Comparison of ENCODE assay signal across 11 cellular contexts in genomic region chr14:41830679-41831078, GRCh38.
DNase-seq lines count a peak whose midpoint lies in the region; ATAC-seq and TF ChIP-seq lines count a peak whose summit lies in the region.
"Had no signal": no experiment of that assay in that cellular context is flagged by ENCODE, and none has a peak within 500 bp of the region (broad histone marks: within the 10 kb centered on the region; RNA-seq: fewer than 3 reads in every experiment).

No MANE protein-coding gene starts in this region.

- no peaks in the 10 kb centered on the region for H3K79me2 ChIP-seq in hepatocyte

- CTCF ChIA-PET in IMR-90 (lab: Yijun Ruan, JAX), result no interaction called here

- peak; percentile 90 for ATAC-seq in IMR-90 (ENCODE audit: low read depth)
- ATAC-seq in HG02678 (IDR thresholded peaks at IDR 0.05; ENCODE audit: unreplicated experiment), result no peak
- ATAC-seq in left lobe of liver, result no peak
- ATAC-seq: stimulated activated naive CD8-positive, alpha-beta T cell treated with anti-CD3 and anti-CD28 coated beads, Interleukin-15, amount 100 ng/mL, for 72 hours had no signal

- TF ChIP-seq CTCF in AG09319 (IDR thresholded peaks at IDR 0.05; ENCODE audit: low read depth, low read length) (no peak), IMR-90 (conservative IDR thresholded peaks at IDR 0.05; ENCODE audit: low read depth, low read length) (no peak), adrenal gland (IDR thresholded peaks at IDR 0.05) (no peak), hepatocyte (IDR thresholded peaks at IDR 0.05; ENCODE audit: poor library complexity) (no peak), WERI-Rb-1 (IDR thresholded peaks at IDR 0.05; ENCODE audit: low read depth, low read length) (no peak), testis (IDR thresholded peaks at IDR 0.05) (no peak)

- H4K20me1 ChIP-seq in IMR-90 (ENCODE audit: insufficient read depth, low read length) (no peaks in the 10 kb centered on the region; the same call in 1 of the 2 replicates), hepatocyte (ENCODE audit: insufficient read depth, poor library complexity, severe bottlenecking) (no peaks in the 10 kb centered on the region)

- DNase-seq in AG09319 (ENCODE audit: extremely low read depth, low read depth) (peak; percentile 3), IMR-90 (peak; percentile 86), adrenal gland (peak in 5 of 7 donors; percentile 28 to 40 (median 35)), hepatocyte (ENCODE audit: low spot score) (peak; percentile 22), WERI-Rb-1 (no peak), testis (no peak), left lobe of liver (ENCODE audit: low spot score) (no peak)
- DNase-seq: effector CD8-positive, alpha-beta T cell; stimulated activated naive CD8-positive, alpha-beta T cell treated with anti-CD3 and anti-CD28 coated beads, Interleukin-15, amount 100 ng/mL, for 72 hours had no signal

- peak overlapping the region; percentile 32; the same call in 1 of the 3 replicates for H2BK15ac ChIP-seq in IMR-90 (ENCODE audit: low read depth, low read length)

- H3K4ac ChIP-seq in IMR-90 (ENCODE audit: low read depth, low read length), result no peak overlapping the region

- no peak overlapping the region for H4K91ac ChIP-seq in IMR-90 (ENCODE audit: insufficient read depth, low read depth, low read length)

- peak overlapping the region; percentile 0; the same call in 1 of the 2 replicates for H3K4me2 ChIP-seq in IMR-90 (ENCODE audit: low read depth, low read length)
- no peak overlapping the region for H3K4me2 ChIP-seq in hepatocyte
- H3K4me2 ChIP-seq: KMS-11 had no signal

- no peaks in the 10 kb centered on the region for H3K9me1 ChIP-seq in IMR-90 (ENCODE audit: insufficient read depth, low read length)

- H2BK20ac ChIP-seq in IMR-90 (ENCODE audit: low read depth, low read length), result no peak overlapping the region

- H3K36me3 ChIP-seq in IMR-90 (ENCODE audit: control insufficient read depth, insufficient read depth, low read length) (no peaks in the 10 kb centered on the region), adrenal gland (replicated peaks in 1 of 2) (no peaks in the 10 kb centered on the region), hepatocyte (replicated peaks; ENCODE audit: insufficient read depth, low read depth) (no peaks in the 10 kb centered on the region), WERI-Rb-1 (no peaks in the 10 kb centered on the region), testis (ENCODE audit: low read depth, missing control alignments) (no peaks in the 10 kb centered on the region)

- H3K79me1 ChIP-seq in IMR-90 (ENCODE audit: low read depth in 1 of 2, low read length in 2 of 2), result no peaks in the 10 kb centered on the region

- H2AFZ ChIP-seq in IMR-90 (replicated peaks; ENCODE audit: low read length, poor library complexity) (no peak overlapping the region), hepatocyte (no peak overlapping the region)

- no peak overlapping the region; the same call in 1 of the 2 replicates for H2AK5ac ChIP-seq in IMR-90 (ENCODE audit: low read depth, low read length)

- no peak overlapping the region for H3K14ac ChIP-seq in IMR-90 (replicated peaks; ENCODE audit: low read depth, low read length)

- no peak overlapping the region for H4K8ac ChIP-seq in IMR-90 (ENCODE audit: low read depth in 2 of 2, low read length in 2 of 2)

- H3K9me2 ChIP-seq in hepatocyte (replicated peaks; ENCODE audit: insufficient read depth), result no peaks in the 10 kb centered on the region

- no peak overlapping the region for H2BK5ac ChIP-seq in IMR-90 (ENCODE audit: low read depth, low read length, poor library complexity, severe bottlenecking)

- POLR2A ChIA-PET in IMR-90 (lab: Charles Lee; ENCODE audit: unreplicated experiment), result no interaction called here

- H3K27me3 ChIP-seq in IMR-90 (ENCODE audit: control insufficient read depth, insufficient read depth, low read length) (no peaks in the 10 kb centered on the region), adrenal gland (no peaks in the 10 kb centered on the region), hepatocyte (no peaks in the 10 kb centered on the region), WERI-Rb-1 (ENCODE audit: insufficient read depth, low read depth, severe bottlenecking) (peaks cover 11% of the 10 kb centered on the region), testis (no peaks in the 10 kb centered on the region)

- no peak overlapping the region; the same call in 1 of the 2 replicates for H3K18ac ChIP-seq in IMR-90 (ENCODE audit: low read depth, low read length)

- no TSS peak for BruUV-seq in IMR-90 (replicated peaks; lab: Mats Ljungman, UMichigan)

- intact Hi-C loops in IMR-90 (cut with micrococcal nuclease) (no loop called here), adrenal gland (cut with DNase I) (no loop called here), testis (cut with DNase I; ENCODE audit: low total_unique reads) (no loop called here)

- H3K9me3 ChIP-seq in IMR-90 (ENCODE audit: control insufficient read depth, insufficient read depth, low read length) (no peaks in the 10 kb centered on the region), adrenal gland (replicated peaks in 1 of 3) (no peaks in the 10 kb centered on the region), hepatocyte (ENCODE audit: low read depth) (no peaks in the 10 kb centered on the region), WERI-Rb-1 (ENCODE audit: severe bottlenecking) (no peaks in the 10 kb centered on the region), testis (no peaks in the 10 kb centered on the region)

- in situ Hi-C loops in IMR-90 (cut with MboI; ENCODE audit: low sequenced_read_pairs), result no loop called here

- no peak overlapping the region for H3K23ac ChIP-seq in IMR-90 (ENCODE audit: low read depth, low read length)

- no CpG with 5 or more reads among the region's 1 CpG for WGBS in IMR-90 (ENCODE audit: extremely low coverage in 2 of 2, insufficient read length in 1 of 2), 2 experiments
- 32 to 55% (median 45%) methylated on average over 1 of the region's 1 CpG for WGBS in adrenal gland, 4 donors
- 48% methylated on average over 1 of the region's 1 CpG for WGBS in hepatocyte (ENCODE audit: low lambda C conversion rate, missing lambda C conversion rate)
- 61 to 80% methylated on average over 1 of the region's 1 CpG for WGBS in testis, 2 donors

- TF ChIP-seq POLR2A in IMR-90 (IDR thresholded peaks at IDR 0.05; ENCODE audit: low read depth, low read length) (no peak), adrenal gland (IDR thresholded peaks at IDR 0.05) (no peak), testis (IDR thresholded peaks at IDR 0.05) (no peak)

- dilution Hi-C loops in IMR-90 (cut with HindIII; ENCODE audit: low sequenced_read_pairs, unreplicated experiment), result no loop called here

- no peak overlapping the region for H3K9ac ChIP-seq in IMR-90 (ENCODE audit: low read depth, low read length)
- H3K9ac ChIP-seq: KMS-11 had no signal

- H3K27ac ChIP-seq in IMR-90 (ENCODE audit: insufficient read depth, low read length) (peak overlapping the region; percentile 84; the same call in 1 of the 2 replicates), adrenal gland (no peak overlapping the region), hepatocyte (peak overlapping the region; percentile 16), WERI-Rb-1 (no peak overlapping the region), testis (no peak overlapping the region)
- H3K27ac ChIP-seq: KMS-11 had no signal

- no peak overlapping the region for H4K5ac ChIP-seq in IMR-90 (ENCODE audit: low read depth, low read length)

- no peak overlapping the region for H3K56ac ChIP-seq in IMR-90 (ENCODE audit: extremely low read depth, insufficient read depth, low read length)

- H3K4me3 ChIP-seq in IMR-90 (ENCODE audit: insufficient read depth, low read depth, low read length), result no peak overlapping the region
- H3K4me3 ChIP-seq in adrenal gland, result no peak overlapping the region
- H3K4me3 ChIP-seq in hepatocyte, result no peak overlapping the region
- H3K4me3 ChIP-seq in WERI-Rb-1 (ENCODE audit: low read depth, low read length), result no peak overlapping the region
- no peak overlapping the region for H3K4me3 ChIP-seq in testis

- no peak for TF ChIP-seq RAD21 in IMR-90 (IDR thresholded peaks at IDR 0.05; ENCODE audit: low read length)

- H2AK9ac ChIP-seq in IMR-90 (replicated peaks; ENCODE audit: low read depth, low read length, poor library complexity), result no peak overlapping the region

- H3K4me1 ChIP-seq in IMR-90 (ENCODE audit: control insufficient read depth, insufficient read depth, low read length) (peaks cover 4% of the 10 kb centered on the region; the same call in 1 of the 2 replicates), adrenal gland (replicated peaks in 1 of 2) (no peaks in the 10 kb centered on the region), hepatocyte (ENCODE audit: insufficient read depth) (no peaks in the 10 kb centered on the region), testis (no peaks in the 10 kb centered on the region)

- no peak overlapping the region for H2BK120ac ChIP-seq in IMR-90 (ENCODE audit: low read depth, low read length)

TF ChIP-seq in IMR-90, 13 proteins besides CTCF, POLR2A, EP300 and RAD21 (continues in another document):
- peak; percentile 96 for TF ChIP-seq CEBPB (IDR thresholded peaks at IDR 0.05; ENCODE audit: low read depth, low read length)
- TF ChIP-seq NFE2L2 (IDR thresholded peaks at IDR 0.05; ENCODE audit: low read depth, low read length), result no peak
- TF ChIP-seq MXI1 (IDR thresholded peaks at IDR 0.05; ENCODE audit: borderline replicate concordance, low read depth, low read length), result no peak
- TF ChIP-seq CHD1 (IDR thresholded peaks at IDR 0.05; ENCODE audit: low read depth, low read length), result no peak
- no peak for TF ChIP-seq RCOR1 (IDR thresholded peaks at IDR 0.05; ENCODE audit: insufficient replicate concordance, low read length)
- no peak for TF ChIP-seq MAFK (IDR thresholded peaks at IDR 0.05; ENCODE audit: low read depth, low read length)
- no peak for TF ChIP-seq USF2 (IDR thresholded peaks at IDR 0.05; ENCODE audit: low read depth, low read length)
- TF ChIP-seq FOS (IDR thresholded peaks at IDR 0.05; ENCODE audit: low read depth, low read length), result 0 out of 2 replicates have a peak, but pooled peaks have one; percentile 26
- TF ChIP-seq RFX5 (IDR thresholded peaks at IDR 0.05; ENCODE audit: low read depth, low read length), result no peak

Comparison
In these comparisons a context has a peak if more than half of its experiments do, and no peak if none do; other contexts are left out.
1. DNase-seq: peak in AG09319 (single experiment), IMR-90 (single experiment), adrenal gland (5 of 7) and hepatocyte (single experiment); none in WERI-Rb-1 (single experiment), testis (single experiment) and left lobe of liver (single experiment).
2. H3K27ac ChIP-seq: peak in IMR-90 (single experiment) and hepatocyte (single experiment); none in adrenal gland (0 of 5), WERI-Rb-1 (single experiment) and testis (0 of 2).